In genomic region chr4:45679411-45679810, GRCh38 we compare ENCODE assay signal across 8 cellular contexts.
"Had no signal": no experiment of that assay in that cellular context is flagged by ENCODE, and none has a peak within 500 bp of the region (broad histone marks: within the 10 kb centered on the region; RNA-seq: fewer than 3 reads in every experiment).

No MANE protein-coding gene starts in this region.

- FAIRE-seq: HepG2 had no signal

- H3K4me3 ChIP-seq: GM23248, HAP-1 had no signal

- H3K36me3 ChIP-seq: HAP-1 had no signal

- DNase-seq: GM23248, GOT3, H7, HFFc6, KBM-7 had no signal

- ATAC-seq: HCT116, HepG2 had no signal
